In genomic region chr7:10022957-10023356, GRCh38 we compare ENCODE assay signal across 10 cellular contexts.
DNase-seq lines count a peak whose midpoint lies in the region; ATAC-seq, FAIRE-seq and TF ChIP-seq lines count a peak whose summit lies in the region.
"Had no signal": no experiment of that assay in that cellular context is flagged by ENCODE, and none has a peak within 500 bp of the region (broad histone marks: within the 10 kb centered on the region; RNA-seq: fewer than 3 reads in every experiment).

No MANE protein-coding gene starts in this region.

- H3K4me1 ChIP-seq in adrenal gland (replicated peaks in 1 of 2) = no peaks in the 10 kb centered on the region

- no peak overlapping the region for H3K4me3 ChIP-seq in adrenal gland

- 27 to 37% (median 31%) methylated on average over 2 of the region's 2 CpGs for WGBS in adrenal gland, 4 donors

- H3K27me3 ChIP-seq in adrenal gland = no peaks in the 10 kb centered on the region

- TF ChIP-seq CTCF in C4-2B (conservative IDR thresholded peaks at IDR 0.05) (peak; percentile 76), LNCAP (IDR thresholded peaks at IDR 0.05) (peak; percentile 69), adrenal gland (IDR thresholded peaks at IDR 0.05) (peak in 4 of 6 experiments; percentile 8 to 36 (median 18))

- H3K27ac ChIP-seq in C4-2B (no peak overlapping the region), adrenal gland (no peak overlapping the region)

- intact Hi-C loops in adrenal gland (cut with DNase I) = no loop called here

- TF ChIP-seq POLR2A in adrenal gland (IDR thresholded peaks at IDR 0.05) = no peak

- no peak for FAIRE-seq in GM19239 (lab: Jason Lieb, UNC)
- FAIRE-seq: TTC549 had no signal

- ATAC-seq in GM21825 (IDR thresholded peaks at IDR 0.05; ENCODE audit: unreplicated experiment) = no peak

- H3K9me3 ChIP-seq in adrenal gland (replicated peaks in 1 of 3) = no peaks in the 10 kb centered on the region

- H3K36me3 ChIP-seq in adrenal gland (replicated peaks in 1 of 2) = no peaks in the 10 kb centered on the region

- DNase-seq in adrenal gland (peak in 2 of 7 donors; percentile 7 to 13), kidney tubule cell (ENCODE audit: low spot score) (peak; percentile 9), GM19239 (ENCODE audit: insufficient read length, low spot score) (no peak), Kasumi-1 (lab: John Stamatoyannopoulos, UW) (no peak)
- no peak for DNase-seq in effector CD8-positive, alpha-beta T cell (lab: John Stamatoyannopoulos, UW)
- DNase-seq: stimulated activated CD4-positive, alpha-beta T cell treated with anti-CD3 and anti-CD28 coated beads, Interleukin-2, amount 100 ng/mL, for 48 hours had no signal

Comparison
In these comparisons a context has a peak if more than half of its experiments do, and no peak if none do; other contexts are left out.
1. CTCF ChIP-seq: peak in every context shown above with its lines; median percentile 76 in C4-2B; 69 in LNCAP; 18 in adrenal gland.